ENCODE assay signal across 18 cellular contexts in the genomic region with DNA sequence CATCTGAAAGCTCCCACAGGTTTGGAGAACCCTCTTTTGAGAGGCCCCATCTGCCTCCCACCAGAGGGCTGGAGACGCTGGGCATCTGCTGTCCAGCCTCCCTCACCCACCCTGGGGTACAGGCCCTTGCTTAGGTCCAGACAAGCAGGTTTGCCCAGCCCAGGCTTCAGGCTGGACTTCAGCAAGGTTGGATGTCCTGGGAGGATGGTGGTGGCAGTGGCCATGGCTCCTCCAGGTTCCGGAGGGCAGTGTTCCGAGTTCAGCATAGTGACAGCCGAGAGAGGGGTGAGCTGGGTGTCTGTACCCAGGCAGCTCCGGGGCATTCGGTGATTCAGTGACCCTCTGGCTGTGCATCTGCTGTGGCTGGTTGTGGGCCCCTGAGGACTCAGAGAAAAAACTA.
"Had no signal": no experiment of that assay in that cellular context is flagged by ENCODE, and none has a peak within 500 bp of the region (broad histone marks: within the 10 kb centered on the region; RNA-seq: fewer than 3 reads in every experiment).

No MANE protein-coding gene starts in this region.

- H3K27ac Mint-ChIP-seq: activated naive CD8-positive, alpha-beta T cell treated with anti-CD3 and anti-CD28 coated beads for 36 hours; WTC11 had no signal

- DNase-seq: activated CD4-positive, alpha-beta T cell treated with anti-CD3 and anti-CD28 coated beads, Interleukin-2, amount 50 U/mL, for 1 hour; activated gamma-delta T cell treated with Interleukin-2 at 50 U/mL for 16 hours; activated naive CD8-positive, alpha-beta T cell treated with anti-CD3 and anti-CD28 coated beads for 36 hours; hypothalamus; left ventricle myocardium superior; mesendoderm; small intestine; stimulated activated CD4-positive, alpha-beta T cell treated with anti-CD3 and anti-CD28 coated beads, Interleukin-4, amount 100 ng/mL, for 4 hours; stimulated activated naive CD8-positive, alpha-beta T cell treated with anti-CD3 and anti-CD28 coated beads, Interleukin-15, Interleukin-2, amounts not matched to agents 100 U/mL and 50 U/mL, for 24 hours; T-helper 2 cell had no signal

- H3K9me3 Mint-ChIP-seq: natural killer cell treated with Interleukin-12 subunit alpha and Interleukin-12 subunit beta and Interleukin-15 and Interleukin-18, amount 100 ng/mL, for 72 hours had no signal

- ATAC-seq: left ventricle myocardium superior; natural killer cell treated with Interleukin-12 subunit alpha and Interleukin-12 subunit beta and Interleukin-15 and Interleukin-18, amount 100 ng/mL, for 72 hours; right cardiac atrium; stimulated activated naive CD8-positive, alpha-beta T cell treated with anti-CD3 and anti-CD28 coated beads, Interleukin-15, Interleukin-2, amounts not matched to agents 100 U/mL and 50 U/mL, for 24 hours; WTC11 had no signal

- H3K4me3 ChIP-seq: SJSA1, upper lobe of left lung had no signal

- H3K27me3 Mint-ChIP-seq: brain had no signal

- H3K36me3 Mint-ChIP-seq: activated naive CD8-positive, alpha-beta T cell treated with anti-CD3 and anti-CD28 coated beads for 36 hours; brain had no signal

- H3K4me1 Mint-ChIP-seq: central memory CD8-positive, alpha-beta T cell; WTC11 had no signal

- H3K27me3 ChIP-seq: upper lobe of left lung had no signal

- H3K4me3 Mint-ChIP-seq: activated naive CD8-positive, alpha-beta T cell treated with anti-CD3 and anti-CD28 coated beads for 36 hours; brain; central memory CD8-positive, alpha-beta T cell; dendritic cell treated with granulocyte-macrophage colony-stimulating factor and Interleukin-4, amounts not matched to agents 40 ng/mL and 50 ng/mL, for 4 days; natural killer cell treated with Interleukin-12 subunit alpha and Interleukin-12 subunit beta and Interleukin-15 and Interleukin-18, amount 100 ng/mL, for 72 hours; WTC11 had no signal

- H3K4me1 ChIP-seq: SJSA1 had no signal

- H3K27ac ChIP-seq: SJSA1, upper lobe of left lung had no signal

- H3K9me3 ChIP-seq: SJSA1, upper lobe of left lung had no signal

- H3K36me3 ChIP-seq: SJSA1, upper lobe of left lung had no signal
